Comparison of ENCODE assay signal across 2 cellular contexts in genomic region chr6:43472515-43472914, GRCh38.
TF ChIP-seq lines count a peak whose summit lies in the region.

No MANE protein-coding gene starts in this region.

TF ChIP-seq in HEK293, 187 proteins besides CTCF, POLR2A, EP300 and RAD21:
- TF ChIP-seq ZNF670 (tag by site-specific recombination; IDR thresholded peaks at IDR 0.05; ENCODE audit: low read depth) (no peak), PBX3 (CRISPR knock-in tag; IDR thresholded peaks at IDR 0.05) (no peak), ZNF585B (tag by site-specific recombination; IDR thresholded peaks at IDR 0.05) (no peak), KLF17 (tag by site-specific recombination; IDR thresholded peaks at IDR 0.05) (no peak), ZBTB10 (tag by site-specific recombination; IDR thresholded peaks at IDR 0.05) (no peak), ZNF146 (tag by site-specific recombination; IDR thresholded peaks at IDR 0.05) (peak; percentile 93)

TF ChIP-seq in K562, 482 proteins besides CTCF, POLR2A, EP300 and RAD21:
- TF ChIP-seq RBM25 (IDR thresholded peaks at IDR 0.05; ENCODE audit: low read depth, low read length, severe bottlenecking) (peak; percentile 55), MLX (CRISPR knock-in tag; conservative IDR thresholded peaks at IDR 0.05) (no peak), E2F4 (CRISPR knock-in tag; IDR thresholded peaks at IDR 0.05; ENCODE audit: low read depth) (no peak), ZNF146 (CRISPR knock-in tag; IDR thresholded peaks at IDR 0.05; ENCODE audit: unreplicated experiment) (peak; percentile 82), ZHX1 (conservative IDR thresholded peaks at IDR 0.05; ENCODE audit: low read length) (no peak)
